1 cellular context compared by ENCODE assay signal in the genomic region with DNA sequence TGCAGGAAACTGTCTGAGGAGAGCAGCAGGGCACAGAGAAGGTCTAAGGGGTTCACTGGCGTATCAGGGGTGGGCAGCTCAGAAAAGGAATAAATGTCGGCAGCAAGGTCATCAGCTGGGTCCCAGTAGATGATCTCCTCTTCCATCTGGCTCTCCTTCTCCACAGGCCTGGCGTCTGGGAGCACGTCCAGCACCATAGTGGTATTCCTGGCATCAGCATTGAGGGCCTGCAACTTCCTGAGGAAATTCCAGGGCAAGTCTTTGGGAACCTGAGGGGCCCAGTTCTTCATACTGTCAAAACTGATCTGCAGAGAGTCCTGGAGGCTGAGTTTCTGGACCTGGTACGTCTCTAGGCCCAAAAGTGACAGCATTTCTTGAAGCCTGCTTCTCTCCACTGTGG.
TF ChIP-seq lines count a peak whose summit lies in the region.

No MANE protein-coding gene starts in this region.

TF ChIP-seq in HepG2, 621 proteins besides CTCF, POLR2A, EP300 and RAD21:
- TF ChIP-seq ELF1 (CRISPR knock-in tag; IDR thresholded peaks at IDR 0.05) (no peak), MTA3 (CRISPR knock-in tag; IDR thresholded peaks at IDR 0.05) (no peak), TCF7 (IDR thresholded peaks at IDR 0.05; ENCODE audit: low read depth) (no peak), STAT5B (CRISPR knock-in tag; IDR thresholded peaks at IDR 0.05) (no peak), KAT2B (IDR thresholded peaks at IDR 0.05; ENCODE audit: borderline replicate concordance, low read depth, low read length) (no peak), YEATS2 (CRISPR knock-in tag; IDR thresholded peaks at IDR 0.05; ENCODE audit: borderline replicate concordance) (no peak), NR2F6 (IDR thresholded peaks at IDR 0.05) (no peak), NR2F6 (CRISPR knock-in tag; IDR thresholded peaks at IDR 0.05) (no peak), MED13 (CRISPR knock-in tag; IDR thresholded peaks at IDR 0.05) (no peak)
- TF ChIP-seq, protein P1, sequence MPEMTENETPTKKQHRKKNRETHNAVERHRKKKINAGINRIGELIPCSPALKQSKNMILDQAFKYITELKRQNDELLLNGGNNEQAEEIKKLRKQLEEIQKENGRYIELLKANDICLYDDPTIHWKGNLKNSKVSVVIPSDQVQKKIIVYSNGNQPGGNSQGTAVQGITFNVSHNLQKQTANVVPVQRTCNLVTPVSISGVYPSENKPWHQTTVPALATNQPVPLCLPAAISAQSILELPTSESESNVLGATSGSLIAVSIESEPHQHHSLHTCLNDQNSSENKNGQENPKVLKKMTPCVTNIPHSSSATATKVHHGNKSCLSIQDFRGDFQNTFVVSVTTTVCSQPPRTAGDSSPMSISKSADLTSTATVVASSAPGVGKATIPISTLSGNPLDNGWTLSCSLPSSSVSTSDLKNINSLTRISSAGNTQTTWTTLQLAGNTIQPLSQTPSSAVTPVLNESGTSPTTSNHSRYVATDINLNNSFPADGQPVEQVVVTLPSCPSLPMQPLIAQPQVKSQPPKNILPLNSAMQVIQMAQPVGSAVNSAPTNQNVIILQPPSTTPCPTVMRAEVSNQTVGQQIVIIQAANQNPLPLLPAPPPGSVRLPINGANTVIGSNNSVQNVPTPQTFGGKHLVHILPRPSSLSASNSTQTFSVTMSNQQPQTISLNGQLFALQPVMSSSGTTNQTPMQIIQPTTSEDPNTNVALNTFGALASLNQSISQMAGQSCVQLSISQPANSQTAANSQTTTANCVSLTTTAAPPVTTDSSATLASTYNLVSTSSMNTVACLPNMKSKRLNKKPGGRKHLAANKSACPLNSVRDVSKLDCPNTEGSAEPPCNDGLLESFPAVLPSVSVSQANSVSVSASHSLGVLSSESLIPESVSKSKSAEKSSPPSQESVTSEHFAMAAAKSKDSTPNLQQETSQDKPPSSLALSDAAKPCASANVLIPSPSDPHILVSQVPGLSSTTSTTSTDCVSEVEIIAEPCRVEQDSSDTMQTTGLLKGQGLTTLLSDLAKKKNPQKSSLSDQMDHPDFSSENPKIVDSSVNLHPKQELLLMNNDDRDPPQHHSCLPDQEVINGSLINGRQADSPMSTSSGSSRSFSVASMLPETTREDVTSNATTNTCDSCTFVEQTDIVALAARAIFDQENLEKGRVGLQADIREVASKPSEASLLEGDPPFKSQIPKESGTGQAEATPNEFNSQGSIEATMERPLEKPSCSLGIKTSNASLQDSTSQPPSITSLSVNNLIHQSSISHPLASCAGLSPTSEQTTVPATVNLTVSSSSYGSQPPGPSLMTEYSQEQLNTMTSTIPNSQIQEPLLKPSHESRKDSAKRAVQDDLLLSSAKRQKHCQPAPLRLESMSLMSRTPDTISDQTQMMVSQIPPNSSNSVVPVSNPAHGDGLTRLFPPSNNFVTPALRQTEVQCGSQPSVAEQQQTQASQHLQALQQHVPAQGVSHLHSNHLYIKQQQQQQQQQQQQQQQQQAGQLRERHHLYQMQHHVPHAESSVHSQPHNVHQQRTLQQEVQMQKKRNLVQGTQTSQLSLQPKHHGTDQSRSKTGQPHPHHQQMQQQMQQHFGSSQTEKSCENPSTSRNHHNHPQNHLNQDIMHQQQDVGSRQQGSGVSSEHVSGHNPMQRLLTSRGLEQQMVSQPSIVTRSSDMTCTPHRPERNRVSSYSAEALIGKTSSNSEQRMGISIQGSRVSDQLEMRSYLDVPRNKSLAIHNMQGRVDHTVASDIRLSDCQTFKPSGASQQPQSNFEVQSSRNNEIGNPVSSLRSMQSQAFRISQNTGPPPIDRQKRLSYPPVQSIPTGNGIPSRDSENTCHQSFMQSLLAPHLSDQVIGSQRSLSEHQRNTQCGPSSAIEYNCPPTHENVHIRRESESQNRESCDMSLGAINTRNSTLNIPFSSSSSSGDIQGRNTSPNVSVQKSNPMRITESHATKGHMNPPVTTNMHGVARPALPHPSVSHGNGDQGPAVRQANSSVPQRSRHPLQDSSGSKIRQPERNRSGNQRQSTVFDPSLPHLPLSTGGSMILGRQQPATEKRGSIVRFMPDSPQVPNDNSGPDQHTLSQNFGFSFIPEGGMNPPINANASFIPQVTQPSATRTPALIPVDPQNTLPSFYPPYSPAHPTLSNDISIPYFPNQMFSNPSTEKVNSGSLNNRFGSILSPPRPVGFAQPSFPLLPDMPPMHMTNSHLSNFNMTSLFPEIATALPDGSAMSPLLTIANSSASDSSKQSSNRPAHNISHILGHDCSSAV (CRISPR knock-in tag; IDR thresholded peaks at IDR 0.05; ENCODE audit: borderline replicate concordance), result no peak
TF ChIP-seq in HepG2: peak in this region for 0.
